In the genomic region with DNA sequence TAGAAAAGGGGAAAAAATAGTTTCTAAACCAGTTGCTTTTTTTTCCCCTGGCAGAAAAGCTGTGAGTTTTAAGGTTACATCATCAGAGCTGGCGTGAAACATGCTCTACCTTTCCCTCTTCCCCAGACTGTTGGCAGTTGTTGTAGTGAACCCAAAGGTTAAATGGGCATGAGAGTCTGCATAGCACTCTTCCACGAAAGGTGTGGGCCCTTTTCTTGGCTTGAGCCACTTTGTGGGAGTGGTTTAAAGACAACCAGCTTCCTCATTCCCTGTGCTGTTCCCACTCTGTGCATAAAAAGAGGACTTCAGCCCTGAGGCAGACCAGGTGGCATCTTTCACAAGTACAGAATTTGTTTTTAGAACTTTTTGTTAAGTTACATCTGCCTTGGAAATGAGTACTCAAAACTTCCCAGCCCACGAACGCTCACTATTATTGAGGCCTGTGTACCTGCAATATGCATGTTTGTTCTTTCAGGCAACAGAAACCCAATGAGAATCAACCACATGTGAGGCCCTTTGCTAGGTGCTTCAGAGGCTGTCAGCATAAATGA, we compare ENCODE assay signal across 1 cellular context.
TF ChIP-seq lines count a peak whose summit lies in the region.

No MANE protein-coding gene starts in this region.

TF ChIP-seq in GM23338, 12 proteins besides CTCF, POLR2A, EP300 and RAD21 (continued from another document):
- TF ChIP-seq, protein P1, sequence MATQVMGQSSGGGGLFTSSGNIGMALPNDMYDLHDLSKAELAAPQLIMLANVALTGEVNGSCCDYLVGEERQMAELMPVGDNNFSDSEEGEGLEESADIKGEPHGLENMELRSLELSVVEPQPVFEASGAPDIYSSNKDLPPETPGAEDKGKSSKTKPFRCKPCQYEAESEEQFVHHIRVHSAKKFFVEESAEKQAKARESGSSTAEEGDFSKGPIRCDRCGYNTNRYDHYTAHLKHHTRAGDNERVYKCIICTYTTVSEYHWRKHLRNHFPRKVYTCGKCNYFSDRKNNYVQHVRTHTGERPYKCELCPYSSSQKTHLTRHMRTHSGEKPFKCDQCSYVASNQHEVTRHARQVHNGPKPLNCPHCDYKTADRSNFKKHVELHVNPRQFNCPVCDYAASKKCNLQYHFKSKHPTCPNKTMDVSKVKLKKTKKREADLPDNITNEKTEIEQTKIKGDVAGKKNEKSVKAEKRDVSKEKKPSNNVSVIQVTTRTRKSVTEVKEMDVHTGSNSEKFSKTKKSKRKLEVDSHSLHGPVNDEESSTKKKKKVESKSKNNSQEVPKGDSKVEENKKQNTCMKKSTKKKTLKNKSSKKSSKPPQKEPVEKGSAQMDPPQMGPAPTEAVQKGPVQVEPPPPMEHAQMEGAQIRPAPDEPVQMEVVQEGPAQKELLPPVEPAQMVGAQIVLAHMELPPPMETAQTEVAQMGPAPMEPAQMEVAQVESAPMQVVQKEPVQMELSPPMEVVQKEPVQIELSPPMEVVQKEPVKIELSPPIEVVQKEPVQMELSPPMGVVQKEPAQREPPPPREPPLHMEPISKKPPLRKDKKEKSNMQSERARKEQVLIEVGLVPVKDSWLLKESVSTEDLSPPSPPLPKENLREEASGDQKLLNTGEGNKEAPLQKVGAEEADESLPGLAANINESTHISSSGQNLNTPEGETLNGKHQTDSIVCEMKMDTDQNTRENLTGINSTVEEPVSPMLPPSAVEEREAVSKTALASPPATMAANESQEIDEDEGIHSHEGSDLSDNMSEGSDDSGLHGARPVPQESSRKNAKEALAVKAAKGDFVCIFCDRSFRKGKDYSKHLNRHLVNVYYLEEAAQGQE (IDR thresholded peaks at IDR 0.05; ENCODE audit: unreplicated experiment) = no peak
- TF ChIP-seq, protein P2, sequence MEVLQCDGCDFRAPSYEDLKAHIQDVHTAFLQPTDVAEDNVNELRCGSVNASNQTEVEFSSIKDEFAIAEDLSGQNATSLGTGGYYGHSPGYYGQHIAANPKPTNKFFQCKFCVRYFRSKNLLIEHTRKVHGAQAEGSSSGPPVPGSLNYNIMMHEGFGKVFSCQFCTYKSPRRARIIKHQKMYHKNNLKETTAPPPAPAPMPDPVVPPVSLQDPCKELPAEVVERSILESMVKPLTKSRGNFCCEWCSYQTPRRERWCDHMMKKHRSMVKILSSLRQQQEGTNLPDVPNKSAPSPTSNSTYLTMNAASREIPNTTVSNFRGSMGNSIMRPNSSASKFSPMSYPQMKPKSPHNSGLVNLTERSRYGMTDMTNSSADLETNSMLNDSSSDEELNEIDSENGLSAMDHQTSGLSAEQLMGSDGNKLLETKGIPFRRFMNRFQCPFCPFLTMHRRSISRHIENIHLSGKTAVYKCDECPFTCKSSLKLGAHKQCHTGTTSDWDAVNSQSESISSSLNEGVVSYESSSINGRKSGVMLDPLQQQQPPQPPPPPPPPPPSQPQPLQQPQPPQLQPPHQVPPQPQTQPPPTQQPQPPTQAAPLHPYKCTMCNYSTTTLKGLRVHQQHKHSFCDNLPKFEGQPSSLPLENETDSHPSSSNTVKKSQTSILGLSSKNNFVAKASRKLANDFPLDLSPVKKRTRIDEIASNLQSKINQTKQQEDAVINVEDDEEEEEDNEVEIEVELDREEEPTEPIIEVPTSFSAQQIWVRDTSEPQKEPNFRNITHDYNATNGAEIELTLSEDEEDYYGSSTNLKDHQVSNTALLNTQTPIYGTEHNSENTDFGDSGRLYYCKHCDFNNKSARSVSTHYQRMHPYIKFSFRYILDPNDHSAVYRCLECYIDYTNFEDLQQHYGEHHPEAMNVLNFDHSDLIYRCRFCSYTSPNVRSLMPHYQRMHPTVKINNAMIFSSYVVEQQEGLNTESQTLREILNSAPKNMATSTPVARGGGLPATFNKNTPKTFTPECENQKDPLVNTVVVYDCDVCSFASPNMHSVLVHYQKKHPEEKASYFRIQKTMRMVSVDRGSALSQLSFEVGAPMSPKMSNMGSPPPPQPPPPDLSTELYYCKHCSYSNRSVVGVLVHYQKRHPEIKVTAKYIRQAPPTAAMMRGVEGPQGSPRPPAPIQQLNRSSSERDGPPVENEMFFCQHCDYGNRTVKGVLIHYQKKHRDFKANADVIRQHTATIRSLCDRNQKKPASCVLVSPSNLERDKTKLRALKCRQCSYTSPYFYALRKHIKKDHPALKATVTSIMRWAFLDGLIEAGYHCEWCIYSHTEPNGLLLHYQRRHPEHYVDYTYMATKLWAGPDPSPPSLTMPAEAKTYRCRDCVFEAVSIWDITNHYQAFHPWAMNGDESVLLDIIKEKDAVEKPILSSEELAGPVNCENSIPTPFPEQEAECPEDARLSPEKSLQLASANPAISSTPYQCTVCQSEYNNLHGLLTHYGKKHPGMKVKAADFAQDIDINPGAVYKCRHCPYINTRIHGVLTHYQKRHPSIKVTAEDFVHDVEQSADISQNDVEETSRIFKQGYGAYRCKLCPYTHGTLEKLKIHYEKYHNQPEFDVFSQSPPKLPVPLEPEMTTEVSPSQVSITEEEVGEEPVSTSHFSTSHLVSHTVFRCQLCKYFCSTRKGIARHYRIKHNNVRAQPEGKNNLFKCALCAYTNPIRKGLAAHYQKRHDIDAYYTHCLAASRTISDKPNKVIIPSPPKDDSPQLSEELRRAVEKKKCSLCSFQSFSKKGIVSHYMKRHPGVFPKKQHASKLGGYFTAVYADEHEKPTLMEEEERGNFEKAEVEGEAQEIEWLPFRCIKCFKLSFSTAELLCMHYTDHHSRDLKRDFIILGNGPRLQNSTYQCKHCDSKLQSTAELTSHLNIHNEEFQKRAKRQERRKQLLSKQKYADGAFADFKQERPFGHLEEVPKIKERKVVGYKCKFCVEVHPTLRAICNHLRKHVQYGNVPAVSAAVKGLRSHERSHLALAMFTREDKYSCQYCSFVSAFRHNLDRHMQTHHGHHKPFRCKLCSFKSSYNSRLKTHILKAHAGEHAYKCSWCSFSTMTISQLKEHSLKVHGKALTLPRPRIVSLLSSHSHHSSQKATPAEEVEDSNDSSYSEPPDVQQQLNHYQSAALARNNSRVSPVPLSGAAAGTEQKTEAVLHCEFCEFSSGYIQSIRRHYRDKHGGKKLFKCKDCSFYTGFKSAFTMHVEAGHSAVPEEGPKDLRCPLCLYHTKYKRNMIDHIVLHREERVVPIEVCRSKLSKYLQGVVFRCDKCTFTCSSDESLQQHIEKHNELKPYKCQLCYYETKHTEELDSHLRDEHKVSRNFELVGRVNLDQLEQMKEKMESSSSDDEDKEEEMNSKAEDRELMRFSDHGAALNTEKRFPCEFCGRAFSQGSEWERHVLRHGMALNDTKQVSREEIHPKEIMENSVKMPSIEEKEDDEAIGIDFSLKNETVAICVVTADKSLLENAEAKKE (CRISPR knock-in tag; IDR thresholded peaks at IDR 0.05) = no peak
- TF ChIP-seq ZNF331 (CRISPR knock-in tag; IDR thresholded peaks at IDR 0.05; ENCODE audit: low read depth) = no peak
- TF ChIP-seq ZNF114 (CRISPR knock-in tag; IDR thresholded peaks at IDR 0.05) = no peak
- no peak for TF ChIP-seq NANOG (IDR thresholded peaks at IDR 0.05; ENCODE audit: borderline replicate concordance)
